In genomic region chr1:120356170-120356569, GRCh38 we compare ENCODE assay signal across 8 cellular contexts. TPM values are rescaled to one million over a fixed set of nuclear protein-coding genes. Genes with fewer than 3 reads are reported as not detected.
DNase-seq lines count a peak whose midpoint lies in the region; ATAC-seq and TF ChIP-seq lines count a peak whose summit lies in the region.
"Not testable (repeated sequence)": the region's sequence is repeated elsewhere in the genome, so short reads cannot be mapped to it uniquely, and the experiment has no call there.

No MANE protein-coding gene starts in this region.

- not testable (repeated sequence) for H3K36me3 Mint-ChIP-seq in WTC11

- RAD21 ChIA-PET in HCT116 (lab: Charles Lee; ENCODE audit: low non-redundant PET in 1 of 2, low total read pairs in 2 of 2, uncharacterized antibody in 2 of 2, unreplicated experiment in 2 of 2), result not testable (repeated sequence)

- not testable (repeated sequence) for H3K4me3 Mint-ChIP-seq in WTC11

- not testable (repeated sequence) for H3K4me1 ChIP-seq in HCT116 (ENCODE audit: control insufficient read depth in 1 of 2, insufficient read depth in 2 of 2, low read length in 2 of 2)

- not testable (repeated sequence) for BruUV-seq in HCT116 (replicated peaks; lab: Mats Ljungman, UMichigan)

- POLR2A ChIA-PET in HCT116 (lab: Charles Lee); WTC11 (lab: Charles Lee): not testable (repeated sequence)

- not testable (repeated sequence) for H3K4me3 ChIP-seq in HCT116 (replicated peaks in 1 of 2; ENCODE audit: low read depth in 1 of 2, low read length in 2 of 2)

- not testable (repeated sequence) for H3K9ac ChIP-seq in HCT116 (ENCODE audit: low read length)

- peak; percentile 50 for TF ChIP-seq RAD21 in HCT116 (IDR thresholded peaks at IDR 0.05; ENCODE audit: low read depth)

- H2AFZ ChIP-seq in HCT116 (ENCODE audit: low read depth, low read length, poor library complexity, severe bottlenecking), result not testable (repeated sequence)

- not testable (repeated sequence) for ATAC-seq in HCT116, WTC11, Right ventricle myocardium inferior

- in situ Hi-C loops in Caki2 (cut with HindIII; ENCODE audit: low pct_unique_long_range_greater_than_20kb, low sequenced_read_pairs), result not testable (repeated sequence)

- TF ChIP-seq CTCF in HCT116 (IDR thresholded peaks at IDR 0.05 in 2 of 3, conservative IDR thresholded peaks at IDR 0.05 in 1 of 3; ENCODE audit: borderline replicate concordance in 1 of 3, insufficient read depth in 1 of 3, low read depth in 2 of 3, low read length in 2 of 3), result peak; percentile 15 to 21 (median 19); a peak in 1 of 6 replicates
- TF ChIP-seq CTCF in WTC11 (IDR thresholded peaks at IDR 0.05), result not testable (repeated sequence)

- CTCF ChIA-PET in HCT116 (lab: Charles Lee); WTC11 (lab: Charles Lee): not testable (repeated sequence)

- not testable (repeated sequence) for H3K79me2 ChIP-seq in HCT116 (ENCODE audit: insufficient read depth, low read length)

- not testable (repeated sequence) for H3K9me3 Mint-ChIP-seq in WTC11

- TF ChIP-seq POLR2A in HCT116 (IDR thresholded peaks at IDR 0.05; ENCODE audit: borderline replicate concordance, extremely low read depth, insufficient read depth, insufficient read length), result not testable (repeated sequence)

- H3K27me3 ChIP-seq in HCT116 (ENCODE audit: insufficient read depth, low read length), result not testable (repeated sequence)

- H3K9me3 ChIP-seq in HCT116 (ENCODE audit: control insufficient read depth in 1 of 2, insufficient read depth in 1 of 2, low read depth in 1 of 2, low read length in 2 of 2), result not testable (repeated sequence)

- not testable (repeated sequence) for H3K4me1 Mint-ChIP-seq in WTC11

- H3K36me3 ChIP-seq in HCT116 (ENCODE audit: control insufficient read depth in 1 of 2, insufficient read depth in 2 of 2, low read length in 2 of 2), result not testable (repeated sequence)

- not testable (repeated sequence) for H3K9me2 ChIP-seq in HCT116 (ENCODE audit: insufficient read depth)

- intact Hi-C loops in HCT116 (cut with micrococcal nuclease); Right ventricle myocardium inferior (cut with DNase I): not testable (repeated sequence)

- H3K27me3 Mint-ChIP-seq in WTC11 (ENCODE audit: low read depth), result not testable (repeated sequence)

- not testable (repeated sequence) for H3K27ac Mint-ChIP-seq in WTC11

- DNase-seq in Caki2 (ENCODE audit: low read depth) (peak; percentile 5), HCT116 (ENCODE audit: low read depth, low spot score) (peak; percentile 34), NCI-H748 (lab: John Stamatoyannopoulos, UW; ENCODE audit: unreplicated experiment) (peak; percentile 44), WTC11 (ENCODE audit: low spot score) (peak; percentile 26), amniotic epithelial cell (ENCODE audit: low read depth) (peak; percentile 6), Right ventricle myocardium inferior (ENCODE audit: missing footprints) (peak; percentile 25), middle frontal gyrus (ENCODE audit: extremely low spot score, low spot score) (peak; percentile 1), superior temporal gyrus (ENCODE audit: extremely low spot score) (peak; percentile 4)

- not testable (repeated sequence) for H3K27ac ChIP-seq in HCT116 (ENCODE audit: low read depth, low read length)

- H4K20me1 ChIP-seq in HCT116 (ENCODE audit: insufficient read depth), result not testable (repeated sequence)

- not testable (repeated sequence) for H3K4me2 ChIP-seq in HCT116 (ENCODE audit: low read length)

RNA-seq across cellular contexts. Expression of gene NBPF8, which starts 58.7 kb away (rescaled TPM):
- 1.9 and 3.0 TPM in 2 replicates for total RNA-seq in Caki2 (2014; rRNA removed; shearing (Covaris generic); ENCODE audit: low replicate concordance)
- total RNA-seq in HCT116 (2021; ENCODE audit: unreplicated experiment), result 10.3 TPM
- 7.0 and 8.9 TPM in 2 replicates for polyA plus RNA-seq in HCT116 (2012)
- total RNA-seq in WTC11 (2021), result 1.2 to 1.6 TPM (median 1.4 TPM) in 3 replicates
- total RNA-seq in Right ventricle myocardium inferior, result 1.3 TPM
